8 cellular contexts compared by ENCODE assay signal in genomic region chr17:27456681-27457404, GRCh38. TPM values are rescaled to one million over a fixed set of nuclear protein-coding genes. Genes with fewer than 3 reads are reported as not detected.
A peak's percentile ranks its signal among the peaks of the same experiment; 100 is the strongest.
DNase-seq lines count a peak whose midpoint lies in the region; ATAC-seq and TF ChIP-seq lines count a peak whose summit lies in the region.

No MANE protein-coding gene starts in this region.

- peak; percentile 39 for DNase-seq in GM13977 (ENCODE audit: low spot score)
- no peak for DNase-seq in NT2/D1 (ENCODE audit: low read depth, low spot score)
- DNase-seq in HT-29 (ENCODE audit: low spot score): no peak
- no peak for DNase-seq in effector CD8-positive, alpha-beta T cell (lab: John Stamatoyannopoulos, UW)
- no peak for DNase-seq in AG20443 (ENCODE audit: low spot score)

- H3K4me1 ChIP-seq in NT2/D1 (ENCODE audit: insufficient read depth, insufficient read length): peaks cover 14% of the 10 kb centered on the region
- peaks cover 22 to 31% of the 10 kb centered on the region in 2 donors for H3K4me1 ChIP-seq in duodenal mucosa (ENCODE audit: control insufficient read depth in 1 of 2, insufficient read depth in 2 of 2, low read length in 2 of 2)
- peaks cover 6 to 20% of the 10 kb centered on the region in 2 donors for H3K4me1 ChIP-seq in muscle layer of duodenum (ENCODE audit: control insufficient read depth in 1 of 2, insufficient read depth in 2 of 2, low read length in 2 of 2)

- H3K27ac ChIP-seq in duodenal mucosa (ENCODE audit: low read depth, low read length) (no peak overlapping the region), muscle layer of duodenum (ENCODE audit: low read length) (no peak overlapping the region)

- TF ChIP-seq CTCF in GM13977 (IDR thresholded peaks at IDR 0.05; ENCODE audit: extremely low read depth, insufficient read depth, missing control alignments): no peak

- H3K4me3 ChIP-seq in NT2/D1 (ENCODE audit: insufficient read length, low read depth) (peak overlapping the region; percentile 70), duodenal mucosa (ENCODE audit: low read depth in 1 of 2, low read length in 2 of 2) (peak overlapping the region; percentile 73 to 75), muscle layer of duodenum (ENCODE audit: low read depth in 1 of 2, low read length in 2 of 2) (peak overlapping the region; percentile 79 to 83)

- in situ Hi-C loops in GM13977 (cut with MboI; ENCODE audit: low pct_unique_long_range_greater_than_20kb, low sequenced_read_pairs, unreplicated experiment): loop anchor here (10.0 kb wide), 1 partner anchor 82 kb away; no protein-coding TSS in a partner anchor

- H3K9ac ChIP-seq in NT2/D1 (ENCODE audit: insufficient read length, low read depth): peak overlapping the region; percentile 76
- peak overlapping the region; percentile 61 to 66 for H3K9ac ChIP-seq in duodenal mucosa (ENCODE audit: low read depth in 1 of 2, low read length in 2 of 2)

- H3K27me3 ChIP-seq in NT2/D1 (ENCODE audit: insufficient read depth, insufficient read length) (peaks cover 25% of the 10 kb centered on the region), duodenal mucosa (ENCODE audit: control insufficient read depth in 1 of 2, insufficient read depth in 2 of 2, low read length in 2 of 2) (peaks cover 0 to 7% of the 10 kb centered on the region in 2 donors), muscle layer of duodenum (ENCODE audit: low read depth, low read length) (no peaks in the 10 kb centered on the region)

- no peak for ATAC-seq in HG03521 (IDR thresholded peaks at IDR 0.05; ENCODE audit: unreplicated experiment)

- H3K36me3 ChIP-seq in NT2/D1 (ENCODE audit: insufficient read depth, insufficient read length, low read length) (peaks cover 12% of the 10 kb centered on the region), duodenal mucosa (ENCODE audit: control insufficient read depth in 1 of 2, insufficient read depth in 2 of 2, low read length in 2 of 2) (no peaks in the 10 kb centered on the region), muscle layer of duodenum (ENCODE audit: control insufficient read depth in 1 of 2, insufficient read depth in 2 of 2, low read length in 2 of 2) (no peaks in the 10 kb centered on the region)

- H3K9me3 ChIP-seq in NT2/D1 (ENCODE audit: insufficient read depth, low read length): no peaks in the 10 kb centered on the region
- H3K9me3 ChIP-seq in duodenal mucosa (ENCODE audit: control insufficient read depth in 1 of 2, low read length in 2 of 2): no peaks in the 10 kb centered on the region
- H3K9me3 ChIP-seq in muscle layer of duodenum (ENCODE audit: control insufficient read depth in 1 of 2, low read length in 2 of 2): no peaks in the 10 kb centered on the region

RNA-seq across cellular contexts. Expression of gene KSR1, which starts 0.6 kb away (rescaled TPM):
- total RNA-seq in HT-29 (2014; rRNA removed; shearing (Covaris generic)): 4.5 and 7.8 TPM in 2 replicates
